ENCODE assay signal across 1 cellular context in the genomic region with DNA sequence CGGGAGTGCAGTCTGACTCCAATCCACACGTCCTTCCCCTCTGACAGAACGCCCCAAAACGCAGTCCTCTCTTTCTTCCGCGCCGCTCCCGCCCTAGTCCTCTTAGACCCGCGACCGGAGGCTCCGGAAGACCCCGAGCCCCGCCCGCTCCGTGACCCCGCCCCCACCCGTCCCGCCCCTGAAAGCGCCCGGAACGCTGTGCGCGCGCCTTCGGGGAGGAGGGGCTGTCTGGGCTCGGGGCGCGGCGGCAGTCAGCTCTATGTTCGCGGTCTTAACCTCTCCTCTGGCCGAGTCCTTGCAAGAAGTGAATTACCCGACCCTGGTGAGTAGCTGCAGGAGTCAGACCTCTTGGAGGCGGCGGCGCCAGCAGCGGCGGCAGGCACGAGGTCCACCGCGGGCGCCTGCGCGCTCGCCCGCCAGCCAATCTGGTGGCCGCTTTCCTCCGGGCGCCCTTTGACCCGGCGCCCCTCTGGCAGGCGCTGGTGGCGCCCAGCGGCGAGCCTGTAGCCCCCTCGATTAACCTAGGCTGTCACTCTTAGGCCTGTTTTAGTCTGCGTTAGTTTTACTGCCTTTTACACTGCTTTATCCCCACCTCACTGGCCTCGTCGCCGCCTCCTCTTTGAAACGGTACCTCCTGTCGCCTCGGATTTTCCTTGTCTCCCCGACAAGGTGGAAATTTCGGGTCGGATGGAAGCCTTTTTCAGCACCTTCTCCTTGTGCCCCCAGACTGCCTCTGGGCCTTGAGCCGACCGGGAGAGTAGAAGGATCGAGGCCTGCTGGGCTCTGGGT.
TF ChIP-seq lines count a peak whose summit lies in the region.

Gene MANEA (plus strand): TSS at position 219 of the 789 bp plus-strand sequence. CDS start 8,905 bp downstream, outside the sequence.

TF ChIP-seq in HepG2, 621 proteins besides CTCF, POLR2A, EP300 and RAD21 (continued from another document and continues in another):
- TF ChIP-seq E2F5 (CRISPR knock-in tag; conservative IDR thresholded peaks at IDR 0.05) (no peak), ZNF598 (CRISPR knock-in tag; IDR thresholded peaks at IDR 0.05; ENCODE audit: borderline replicate concordance) (peak; percentile 63; the same call in 1 of the 2 replicates), ZSCAN21 (CRISPR knock-in tag; IDR thresholded peaks at IDR 0.05; ENCODE audit: borderline replicate concordance) (no peak; the same call in 1 of the 2 replicates), STAT5B (CRISPR knock-in tag; IDR thresholded peaks at IDR 0.05) (no peak), ZNF703 (CRISPR knock-in tag; IDR thresholded peaks at IDR 0.05; ENCODE audit: borderline replicate concordance) (no peak), ZNF709 (CRISPR knock-in tag; IDR thresholded peaks at IDR 0.05) (peak; percentile 78; the same call in 1 of the 2 replicates), KLF6 (CRISPR knock-in tag; IDR thresholded peaks at IDR 0.05) (peak; percentile 54), KDM5B (CRISPR knock-in tag; IDR thresholded peaks at IDR 0.05; ENCODE audit: borderline replicate concordance) (peak; percentile 84; the same call in 1 of the 2 replicates), ZHX1 (CRISPR knock-in tag; IDR thresholded peaks at IDR 0.05; ENCODE audit: low read depth) (no peak), NFYB (CRISPR knock-in tag; IDR thresholded peaks at IDR 0.05) (peak; percentile 60), ZNF326 (CRISPR knock-in tag; IDR thresholded peaks at IDR 0.05; ENCODE audit: borderline replicate concordance) (no peak), ZNF674 (CRISPR knock-in tag; IDR thresholded peaks at IDR 0.05; ENCODE audit: low read depth) (no peak), ATF3 (CRISPR knock-in tag; IDR thresholded peaks at IDR 0.05) (no peak), GPN1 (CRISPR knock-in tag; IDR thresholded peaks at IDR 0.05; ENCODE audit: borderline replicate concordance) (no peak), ZBTB49 (CRISPR knock-in tag; IDR thresholded peaks at IDR 0.05; ENCODE audit: borderline replicate concordance) (no peak), ZNF329 (CRISPR knock-in tag; IDR thresholded peaks at IDR 0.05; ENCODE audit: low read depth) (no peak), SIN3B (IDR thresholded peaks at IDR 0.05; ENCODE audit: low read length) (no peak), HMG20B (CRISPR knock-in tag; conservative IDR thresholded peaks at IDR 0.05) (no peak), HNRNPH1 (optimal IDR thresholded peaks at IDR 0.05; ENCODE audit: low read depth, low read length) (no peak), ATF1 (CRISPR knock-in tag; IDR thresholded peaks at IDR 0.05) (0 out of 2 replicates have a peak, but pooled peaks have one; percentile 32), PAXIP1 (CRISPR knock-in tag; conservative IDR thresholded peaks at IDR 0.05) (0 out of 2 replicates have a peak, but pooled peaks have one; percentile 53), SMAD1 (CRISPR knock-in tag; IDR thresholded peaks at IDR 0.05; ENCODE audit: borderline replicate concordance, low read depth) (no peak), U2AF1 (optimal IDR thresholded peaks at IDR 0.05; ENCODE audit: low read depth, low read length) (no peak), HMGXB3 (CRISPR knock-in tag; IDR thresholded peaks at IDR 0.05; ENCODE audit: borderline replicate concordance) (peak; percentile 39; the same call in 1 of the 2 replicates), ZNF766 (CRISPR knock-in tag; IDR thresholded peaks at IDR 0.05; ENCODE audit: borderline replicate concordance) (peak; percentile 85), ZNF234 (CRISPR knock-in tag; conservative IDR thresholded peaks at IDR 0.05) (no peak), HNF1B (CRISPR knock-in tag; IDR thresholded peaks at IDR 0.05) (peak; percentile 64)
- TF ChIP-seq, protein P1, sequence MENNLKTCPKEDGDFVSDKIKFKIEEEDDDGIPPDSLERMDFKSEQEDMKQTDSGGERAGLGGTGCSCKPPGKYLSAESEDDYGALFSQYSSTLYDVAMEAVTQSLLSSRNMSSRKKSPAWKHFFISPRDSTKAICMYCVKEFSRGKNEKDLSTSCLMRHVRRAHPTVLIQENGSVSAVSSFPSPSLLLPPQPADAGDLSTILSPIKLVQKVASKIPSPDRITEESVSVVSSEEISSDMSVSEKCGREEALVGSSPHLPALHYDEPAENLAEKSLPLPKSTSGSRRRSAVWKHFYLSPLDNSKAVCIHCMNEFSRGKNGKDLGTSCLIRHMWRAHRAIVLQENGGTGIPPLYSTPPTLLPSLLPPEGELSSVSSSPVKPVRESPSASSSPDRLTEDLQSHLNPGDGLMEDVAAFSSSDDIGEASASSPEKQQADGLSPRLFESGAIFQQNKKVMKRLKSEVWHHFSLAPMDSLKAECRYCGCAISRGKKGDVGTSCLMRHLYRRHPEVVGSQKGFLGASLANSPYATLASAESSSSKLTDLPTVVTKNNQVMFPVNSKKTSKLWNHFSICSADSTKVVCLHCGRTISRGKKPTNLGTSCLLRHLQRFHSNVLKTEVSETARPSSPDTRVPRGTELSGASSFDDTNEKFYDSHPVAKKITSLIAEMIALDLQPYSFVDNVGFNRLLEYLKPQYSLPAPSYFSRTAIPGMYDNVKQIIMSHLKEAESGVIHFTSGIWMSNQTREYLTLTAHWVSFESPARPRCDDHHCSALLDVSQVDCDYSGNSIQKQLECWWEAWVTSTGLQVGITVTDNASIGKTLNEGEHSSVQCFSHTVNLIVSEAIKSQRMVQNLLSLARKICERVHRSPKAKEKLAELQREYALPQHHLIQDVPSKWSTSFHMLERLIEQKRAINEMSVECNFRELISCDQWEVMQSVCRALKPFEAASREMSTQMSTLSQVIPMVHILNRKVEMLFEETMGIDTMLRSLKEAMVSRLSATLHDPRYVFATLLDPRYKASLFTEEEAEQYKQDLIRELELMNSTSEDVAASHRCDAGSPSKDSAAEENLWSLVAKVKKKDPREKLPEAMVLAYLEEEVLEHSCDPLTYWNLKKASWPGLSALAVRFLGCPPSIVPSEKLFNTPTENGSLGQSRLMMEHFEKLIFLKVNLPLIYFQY (CRISPR knock-in tag; IDR thresholded peaks at IDR 0.05; ENCODE audit: borderline replicate concordance) = peak; percentile 29; the same call in 1 of the 2 replicates
- TF ChIP-seq, protein P2, sequence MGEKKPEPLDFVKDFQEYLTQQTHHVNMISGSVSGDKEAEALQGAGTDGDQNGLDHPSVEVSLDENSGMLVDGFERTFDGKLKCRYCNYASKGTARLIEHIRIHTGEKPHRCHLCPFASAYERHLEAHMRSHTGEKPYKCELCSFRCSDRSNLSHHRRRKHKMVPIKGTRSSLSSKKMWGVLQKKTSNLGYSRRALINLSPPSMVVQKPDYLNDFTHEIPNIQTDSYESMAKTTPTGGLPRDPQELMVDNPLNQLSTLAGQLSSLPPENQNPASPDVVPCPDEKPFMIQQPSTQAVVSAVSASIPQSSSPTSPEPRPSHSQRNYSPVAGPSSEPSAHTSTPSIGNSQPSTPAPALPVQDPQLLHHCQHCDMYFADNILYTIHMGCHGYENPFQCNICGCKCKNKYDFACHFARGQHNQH (CRISPR knock-in tag; IDR thresholded peaks at IDR 0.05) = no peak
